In the genomic region with DNA sequence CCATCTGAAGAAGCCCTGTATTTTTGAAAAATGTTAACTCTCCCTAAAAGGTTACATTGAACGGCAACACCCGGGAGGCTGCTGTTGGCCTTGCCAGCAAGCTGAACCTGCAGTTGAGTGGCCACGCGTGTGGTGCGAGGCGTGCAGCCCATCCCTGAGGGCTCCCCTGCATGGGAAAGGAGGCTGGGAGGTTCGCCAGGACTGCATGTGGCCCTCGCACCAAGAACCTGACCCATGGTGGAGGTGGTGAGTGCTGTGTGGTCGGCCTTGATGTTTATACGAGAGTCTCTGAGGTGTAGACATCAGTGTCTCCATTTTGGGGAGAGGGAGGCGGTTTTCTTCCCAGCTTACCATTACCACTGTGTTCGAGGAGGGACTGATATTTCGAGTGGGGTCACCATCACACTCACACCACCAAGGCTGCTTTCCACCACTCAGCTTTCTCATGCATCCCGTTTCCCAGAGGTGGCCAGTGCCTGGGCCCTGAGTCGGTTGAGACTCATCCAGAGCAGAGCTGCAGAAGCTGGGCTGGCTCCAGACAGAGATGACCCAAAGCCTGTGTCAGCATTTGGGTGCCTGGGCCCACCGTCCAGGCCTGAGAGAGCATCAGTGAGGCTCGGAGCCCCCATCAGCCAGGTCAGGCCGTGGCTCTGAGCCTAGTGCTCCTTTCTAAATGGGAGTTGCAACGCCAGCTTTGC, we compare ENCODE assay signal across 16 cellular contexts.
"Had no signal": no experiment of that assay in that cellular context is flagged by ENCODE, and none has a peak within 500 bp of the region (broad histone marks: within the 10 kb centered on the region; RNA-seq: fewer than 3 reads in every experiment).

No MANE protein-coding gene starts in this region.

- H3K4me3 Mint-ChIP-seq: activated T-cell treated with anti-CD3 and anti-CD28 coated beads, Interleukin-2, amount 50 U/mL, for 4 hours; naive B cell; neural progenitor cell; T-cell had no signal

- H3K4me3 ChIP-seq: esophagus squamous epithelium, neural progenitor cell, SK-N-MC, upper lobe of left lung had no signal

- DNase-seq: activated CD4-positive, alpha-beta T cell treated with anti-CD3 and anti-CD28 coated beads, Interleukin-2, amount 50 U/mL, for 1 hour; activated gamma-delta T cell; activated T-cell treated with anti-CD3 and anti-CD28 coated beads, Interleukin-2, amount 50 U/mL, for 4 hours; amniotic stem cell; esophagus squamous epithelium; left colon; naive B cell; stimulated activated CD4-positive, alpha-beta T cell treated with anti-CD3 and anti-CD28 coated beads, Interleukin-4, amount 100 ng/mL, for 24 hours; stimulated activated naive CD4-positive, alpha-beta T cell treated with Interleukin-2 at 50 U/mL for 16 hours; T-helper 9 cell had no signal

- H3K27me3 Mint-ChIP-seq: naive B cell, T-cell had no signal

- H3K4me1 Mint-ChIP-seq: neural progenitor cell, T-cell had no signal

- H3K9me3 ChIP-seq: upper lobe of left lung had no signal

- H3K27me3 ChIP-seq: esophagus squamous epithelium, neural progenitor cell, upper lobe of left lung had no signal

- H3K27ac Mint-ChIP-seq: activated naive CD4-positive, alpha-beta T cell treated with anti-CD3 and anti-CD28 coated beads, Interleukin-2, amount 50 U/mL, for 72 hours; naive B cell; neural progenitor cell; T-cell had no signal

- H3K79me2 ChIP-seq: parathyroid adenoma had no signal

- H3K27ac ChIP-seq: esophagus squamous epithelium, neural progenitor cell, parathyroid adenoma, SK-N-MC, upper lobe of left lung had no signal

- H3K9ac ChIP-seq: neural progenitor cell, parathyroid adenoma had no signal

- H3K4me2 ChIP-seq: neural progenitor cell had no signal

- H3K36me3 ChIP-seq: neural progenitor cell, upper lobe of left lung had no signal

- H2AFZ ChIP-seq: neural progenitor cell, parathyroid adenoma had no signal

- H3K4me1 ChIP-seq: esophagus squamous epithelium, neural progenitor cell, parathyroid adenoma, upper lobe of left lung had no signal
